Comparison of ENCODE assay signal across 2 cellular contexts in genomic region chr7:99036531-99037175, GRCh38.
TF ChIP-seq lines count a peak whose summit lies in the region.

No MANE protein-coding gene starts in this region.

TF ChIP-seq in H1, 55 proteins besides CTCF, POLR2A, EP300 and RAD21 (continued from another document):
- TF ChIP-seq SAP30 (IDR thresholded peaks at IDR 0.05; ENCODE audit: insufficient read depth, insufficient replicate concordance, low read length) (no peak), TAF1 (IDR thresholded peaks at IDR 0.05; ENCODE audit: low read depth, low read length) (no peak), HDAC6 (IDR thresholded peaks at IDR 0.05; ENCODE audit: low read depth, low read length) (no peak), ZNF274 (IDR thresholded peaks at IDR 0.05; ENCODE audit: borderline replicate concordance, extremely low read depth, low read length) (no peak), JUN (IDR thresholded peaks at IDR 0.05; ENCODE audit: low read depth, low read length) (no peak), TEAD4 (IDR thresholded peaks at IDR 0.05; ENCODE audit: low read depth, low read length) (no peak), PHF8 (conservative IDR thresholded peaks at IDR 0.05; ENCODE audit: low read depth, low read length) (no peak), POU5F1 (IDR thresholded peaks at IDR 0.05; ENCODE audit: low read depth, low read length) (no peak), SP2 (IDR thresholded peaks at IDR 0.05; ENCODE audit: low read length) (no peak), CHD2 (IDR thresholded peaks at IDR 0.05; ENCODE audit: low read length) (no peak), RXRA (IDR thresholded peaks at IDR 0.05; ENCODE audit: insufficient read depth, low read depth, low read length) (no peak), KDM4A (IDR thresholded peaks at IDR 0.05; ENCODE audit: low read depth, low read length, severe bottlenecking) (no peak)

TF ChIP-seq in neural cell, 6 proteins besides CTCF, POLR2A, EP300 and RAD21 (continued from another document):
- TF ChIP-seq, protein P1, sequence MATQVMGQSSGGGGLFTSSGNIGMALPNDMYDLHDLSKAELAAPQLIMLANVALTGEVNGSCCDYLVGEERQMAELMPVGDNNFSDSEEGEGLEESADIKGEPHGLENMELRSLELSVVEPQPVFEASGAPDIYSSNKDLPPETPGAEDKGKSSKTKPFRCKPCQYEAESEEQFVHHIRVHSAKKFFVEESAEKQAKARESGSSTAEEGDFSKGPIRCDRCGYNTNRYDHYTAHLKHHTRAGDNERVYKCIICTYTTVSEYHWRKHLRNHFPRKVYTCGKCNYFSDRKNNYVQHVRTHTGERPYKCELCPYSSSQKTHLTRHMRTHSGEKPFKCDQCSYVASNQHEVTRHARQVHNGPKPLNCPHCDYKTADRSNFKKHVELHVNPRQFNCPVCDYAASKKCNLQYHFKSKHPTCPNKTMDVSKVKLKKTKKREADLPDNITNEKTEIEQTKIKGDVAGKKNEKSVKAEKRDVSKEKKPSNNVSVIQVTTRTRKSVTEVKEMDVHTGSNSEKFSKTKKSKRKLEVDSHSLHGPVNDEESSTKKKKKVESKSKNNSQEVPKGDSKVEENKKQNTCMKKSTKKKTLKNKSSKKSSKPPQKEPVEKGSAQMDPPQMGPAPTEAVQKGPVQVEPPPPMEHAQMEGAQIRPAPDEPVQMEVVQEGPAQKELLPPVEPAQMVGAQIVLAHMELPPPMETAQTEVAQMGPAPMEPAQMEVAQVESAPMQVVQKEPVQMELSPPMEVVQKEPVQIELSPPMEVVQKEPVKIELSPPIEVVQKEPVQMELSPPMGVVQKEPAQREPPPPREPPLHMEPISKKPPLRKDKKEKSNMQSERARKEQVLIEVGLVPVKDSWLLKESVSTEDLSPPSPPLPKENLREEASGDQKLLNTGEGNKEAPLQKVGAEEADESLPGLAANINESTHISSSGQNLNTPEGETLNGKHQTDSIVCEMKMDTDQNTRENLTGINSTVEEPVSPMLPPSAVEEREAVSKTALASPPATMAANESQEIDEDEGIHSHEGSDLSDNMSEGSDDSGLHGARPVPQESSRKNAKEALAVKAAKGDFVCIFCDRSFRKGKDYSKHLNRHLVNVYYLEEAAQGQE (IDR thresholded peaks at IDR 0.05; ENCODE audit: borderline replicate concordance) = no peak
- TF ChIP-seq TAF1 (IDR thresholded peaks at IDR 0.05; ENCODE audit: low read depth) (no peak), EZH2 (IDR thresholded peaks at IDR 0.05; ENCODE audit: borderline replicate concordance, insufficient read depth, low read length, poor library complexity, severe bottlenecking) (no peak), MXI1 (conservative IDR thresholded peaks at IDR 0.05; ENCODE audit: poor library complexity, severe bottlenecking) (no peak), SMC3 (conservative IDR thresholded peaks at IDR 0.05; ENCODE audit: poor library complexity) (no peak)
